16 cellular contexts compared by ENCODE assay signal in the genomic region with DNA sequence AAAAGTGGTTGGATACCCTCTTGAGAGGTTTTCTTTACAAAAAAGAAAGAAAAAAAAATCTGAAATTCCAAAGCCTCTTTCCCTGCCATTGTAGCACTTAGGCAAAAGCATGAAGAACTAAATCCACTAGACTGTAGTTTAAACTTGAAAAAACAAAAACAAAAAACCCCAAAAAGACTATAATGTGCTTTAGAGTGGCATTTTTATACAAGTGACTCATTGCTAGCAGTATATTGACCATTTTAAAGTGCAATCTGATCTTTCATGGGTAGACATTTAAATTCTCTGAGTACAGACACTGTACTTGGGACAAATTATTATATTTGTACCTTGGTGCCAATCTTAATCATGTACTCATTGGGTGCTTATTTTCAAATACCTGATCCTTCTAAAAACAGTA. TPM values are rescaled to one million over a fixed set of nuclear protein-coding genes. Genes with fewer than 3 reads are reported as not detected.
A peak's percentile ranks its signal among the peaks of the same experiment; 100 is the strongest.
DNase-seq lines count a peak whose midpoint lies in the region; ATAC-seq, FAIRE-seq and TF ChIP-seq lines count a peak whose summit lies in the region.
"Had no signal": no experiment of that assay in that cellular context is flagged by ENCODE, and none has a peak within 500 bp of the region (broad histone marks: within the 10 kb centered on the region; RNA-seq: fewer than 3 reads in every experiment).

No MANE protein-coding gene starts in this region.

- intact Hi-C loops in CD4-positive, alpha-beta T cell (cut with DNase I, micrococcal nuclease), result loop anchor here (5.0 to 10.0 kb wide), 5 partner anchors 63 to 705 kb away; a partner anchor contains a TSS

- no peak overlapping the region for H3K9ac ChIP-seq in neural progenitor cell

- peaks cover 35% of the 10 kb centered on the region for H3K36me3 Mint-ChIP-seq in CD4-positive, alpha-beta T cell (ENCODE audit: low read depth)
- H3K36me3 Mint-ChIP-seq in neural progenitor cell, result peaks cover 5% of the 10 kb centered on the region

- no peak for TF ChIP-seq POLR2A in A549 (IDR thresholded peaks at IDR 0.05; ENCODE audit: low read length)

- H3K4me2 ChIP-seq in A549 (no peak overlapping the region), neural progenitor cell (peak overlapping the region; percentile 17)

- FAIRE-seq in A549 (lab: Jason Lieb, UNC) (peak; percentile 59), HTR-8/SVneo (lab: Jason Lieb, UNC) (no peak)
- FAIRE-seq: A204.1 had no signal

- no peak overlapping the region for H3K27ac ChIP-seq in A549
- no peak overlapping the region for H3K27ac ChIP-seq in CD4-positive, alpha-beta T cell (ENCODE audit: low read depth, low read length)
- H3K27ac ChIP-seq in neural progenitor cell, result no peak overlapping the region
- H3K27ac ChIP-seq: C4-2B had no signal

- H3K79me2 ChIP-seq in neural progenitor cell (ENCODE audit: low read depth), result no peaks in the 10 kb centered on the region

- H3K9me3 ChIP-seq in A549 (no peaks in the 10 kb centered on the region), neural progenitor cell (ENCODE audit: low read depth) (no peaks in the 10 kb centered on the region)
- H3K9me3 ChIP-seq in CD4-positive, alpha-beta T cell (ENCODE audit: control insufficient read depth, low read length), result no peaks in the 10 kb centered on the region

- peaks cover 15% of the 10 kb centered on the region for H3F3A ChIP-seq in neural progenitor cell (ENCODE audit: low read depth)

- no peaks in the 10 kb centered on the region for H4K20me1 ChIP-seq in neural progenitor cell (ENCODE audit: low read depth)

- no peak overlapping the region for H3K4me3 Mint-ChIP-seq in CD4-positive, alpha-beta T cell
- H3K4me3 Mint-ChIP-seq in neural progenitor cell, result no peak overlapping the region
- H3K4me3 Mint-ChIP-seq: CD4-positive, alpha-beta memory T cell had no signal

- no peak for TF ChIP-seq RAD21 in A549 (conservative IDR thresholded peaks at IDR 0.05 in 1 of 2, IDR thresholded peaks at IDR 0.05 in 1 of 2)

- CTCF ChIA-PET in A549 (lab: Yijun Ruan, JAX), result interaction anchor here (1.8 kb wide), 1 partner anchor 16 kb away, joined by 3 read pairs; no protein-coding TSS in a partner anchor
- CTCF ChIA-PET in CD4-positive, alpha-beta T cell (lab: Charles Lee), result interaction anchor here (0.8 kb wide), 1 partner anchor 12 kb away, joined by 3 read pairs; no protein-coding TSS in a partner anchor
- CTCF ChIA-PET in HEK293T (lab: Yijun Ruan, JAX), result no interaction called here

- H2AFZ ChIP-seq in neural progenitor cell (replicated peaks), result no peak overlapping the region

- no peak overlapping the region for H3K4me3 ChIP-seq in A549
- no peak overlapping the region for H3K4me3 ChIP-seq in neural progenitor cell

- no peaks in the 10 kb centered on the region for H3K9me3 Mint-ChIP-seq in CD4-positive, alpha-beta T cell
- H3K9me3 Mint-ChIP-seq in neural progenitor cell, result no peaks in the 10 kb centered on the region
- H3K9me3 Mint-ChIP-seq: CD4-positive, alpha-beta memory T cell had no signal

- DNase-seq in A549 (ENCODE audit: low read depth in 1 of 2, low spot score in 1 of 2), result no peak
- no peak for DNase-seq in CD4-positive, alpha-beta T cell
- DNase-seq in HEK293T (ENCODE audit: extremely low spot score), result no peak
- no peak for DNase-seq in neural progenitor cell (ENCODE audit: low spot score)
- DNase-seq in NCI-H446 (lab: John Stamatoyannopoulos, UW), result no peak
- no peak for DNase-seq in HTR-8/SVneo (ENCODE audit: insufficient read length, low spot score)
- DNase-seq: AML-193; Calu3; CD4-positive, alpha-beta memory T cell; DMS79 treated with DMSO at 0.1 percent for 48 hours; GF-D8; GOT3; H7 had no signal

- H3K27ac Mint-ChIP-seq in CD4-positive, alpha-beta T cell, result peak overlapping the region; percentile 28
- no peak overlapping the region for H3K27ac Mint-ChIP-seq in neural progenitor cell
- H3K27ac Mint-ChIP-seq: CD4-positive, alpha-beta memory T cell had no signal

- H3K4me1 ChIP-seq in A549 (no peaks in the 10 kb centered on the region), neural progenitor cell (peaks cover 26% of the 10 kb centered on the region)

- no peaks in the 10 kb centered on the region for H3K27me3 ChIP-seq in CD4-positive, alpha-beta T cell (ENCODE audit: control insufficient read depth, insufficient read depth, low read length)
- no peaks in the 10 kb centered on the region for H3K27me3 ChIP-seq in neural progenitor cell

- TF ChIP-seq EP300 in A549 (IDR thresholded peaks at IDR 0.05), result no peak

- H3K4me1 Mint-ChIP-seq in CD4-positive, alpha-beta T cell (ENCODE audit: low read depth), result peaks cover 37% of the 10 kb centered on the region
- H3K4me1 Mint-ChIP-seq in neural progenitor cell, result peaks cover 39% of the 10 kb centered on the region

- no peaks in the 10 kb centered on the region for H3K36me3 ChIP-seq in neural progenitor cell

- ATAC-seq in A549, result no peak
- ATAC-seq in CD4-positive, alpha-beta T cell (ENCODE audit: poor library complexity), result no peak
- ATAC-seq: HCT116 had no signal

- no peaks in the 10 kb centered on the region for H3K27me3 Mint-ChIP-seq in CD4-positive, alpha-beta T cell
- H3K27me3 Mint-ChIP-seq in neural progenitor cell (ENCODE audit: insufficient read depth, low read depth), result peaks cover 2% of the 10 kb centered on the region
- H3K27me3 Mint-ChIP-seq: CD4-positive, alpha-beta memory T cell had no signal

- TF ChIP-seq CTCF in A549 (IDR thresholded peaks at IDR 0.05) (no peak), neural progenitor cell (IDR thresholded peaks at IDR 0.05) (no peak)
- no peak for TF ChIP-seq CTCF in CD4-positive, alpha-beta T cell (IDR thresholded peaks at IDR 0.05)

- POLR2A ChIA-PET in A549 (lab: Yijun Ruan, JAX) (no interaction called here), HEK293T (lab: Yijun Ruan, JAX) (no interaction called here)
- POLR2A ChIA-PET in CD4-positive, alpha-beta T cell (lab: Charles Lee), result interaction anchor here (0.6 kb wide), 1 partner anchor 243 kb away, joined by 3 read pairs; no protein-coding TSS in a partner anchor

TF ChIP-seq in A549, 52 proteins besides CTCF, POLR2A, EP300 and RAD21:
- TF ChIP-seq RNF2 (IDR thresholded peaks at IDR 0.05; ENCODE audit: borderline replicate concordance, low read depth), result no peak

TF ChIP-seq in HEK293T, 16 proteins besides CTCF, POLR2A, EP300 and RAD21:
- TF ChIP-seq ARNT (IDR thresholded peaks at IDR 0.05), result no peak
- TF ChIP-seq, protein P1, sequence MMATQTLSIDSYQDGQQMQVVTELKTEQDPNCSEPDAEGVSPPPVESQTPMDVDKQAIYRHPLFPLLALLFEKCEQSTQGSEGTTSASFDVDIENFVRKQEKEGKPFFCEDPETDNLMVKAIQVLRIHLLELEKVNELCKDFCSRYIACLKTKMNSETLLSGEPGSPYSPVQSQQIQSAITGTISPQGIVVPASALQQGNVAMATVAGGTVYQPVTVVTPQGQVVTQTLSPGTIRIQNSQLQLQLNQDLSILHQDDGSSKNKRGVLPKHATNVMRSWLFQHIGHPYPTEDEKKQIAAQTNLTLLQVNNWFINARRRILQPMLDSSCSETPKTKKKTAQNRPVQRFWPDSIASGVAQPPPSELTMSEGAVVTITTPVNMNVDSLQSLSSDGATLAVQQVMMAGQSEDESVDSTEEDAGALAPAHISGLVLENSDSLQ (IDR thresholded peaks at IDR 0.05), result peak; percentile 38; the same call in 1 of the 2 replicates

RNA-seq across cellular contexts. Expression of a gene that starts 50.8 kb away (rescaled TPM):
- 33.4 and 42.4 TPM in 2 replicates for polyA plus RNA-seq in A549 (2011; rRNA removed)
- 53.4 and 84.5 TPM in 2 replicates for polyA plus RNA-seq in A549 (2012; cell fraction: cytosol; rRNA removed)
- 18.8 and 66.4 TPM in 2 replicates for polyA plus RNA-seq in A549 (2012; cell fraction: nucleus; rRNA removed)
- polyA plus RNA-seq in A549 (2017; fragmentation: RNase III; extraction: RNeasy Plus Mini Kit Qiagen cat#74134 plus additional on column Dnase treatment), result 43.8 to 58.0 TPM (median 57.4 TPM) in 3 replicates
- 10.5 and 11.3 TPM in 2 replicates for polyA minus RNA-seq in A549 (2011; rRNA and poly(A)+ RNA removed)
- 100 to 1,000 TPM; 185 to 192 TPM for total RNA-seq in CD4-positive, alpha-beta T cell
- 32.5 and 39.4 TPM in 2 replicates for total RNA-seq in neural progenitor cell (ENCODE audit: low replicate concordance)
